13 cellular contexts compared by ENCODE assay signal in genomic region chr11:11895672-11896071, GRCh38.
DNase-seq lines count a peak whose midpoint lies in the region; ATAC-seq and TF ChIP-seq lines count a peak whose summit lies in the region.
"Had no signal": no experiment of that assay in that cellular context is flagged by ENCODE, and none has a peak within 500 bp of the region (broad histone marks: within the 10 kb centered on the region; RNA-seq: fewer than 3 reads in every experiment).

No MANE protein-coding gene starts in this region.

- peak overlapping the region; percentile 35 for H3K27ac Mint-ChIP-seq in memory B cell
- H3K27ac Mint-ChIP-seq: activated naive CD4-positive, alpha-beta T cell treated with anti-CD3 and anti-CD28 coated beads, Interleukin-2, amount 50 U/mL, for 24 hours had no signal

- no peaks in the 10 kb centered on the region for H3K9me3 Mint-ChIP-seq in memory B cell
- H3K9me3 Mint-ChIP-seq: activated naive CD4-positive, alpha-beta T cell treated with anti-CD3 and anti-CD28 coated beads, Interleukin-2, amount 50 U/mL, for 24 hours had no signal

- no peak overlapping the region for H3K27ac ChIP-seq in C4-2B

- H3K4me1 Mint-ChIP-seq in memory B cell = peaks cover 1% of the 10 kb centered on the region

- H3K4me3 Mint-ChIP-seq in memory B cell = no peak overlapping the region
- H3K4me3 Mint-ChIP-seq: activated naive CD4-positive, alpha-beta T cell treated with anti-CD3 and anti-CD28 coated beads, Interleukin-2, amount 50 U/mL, for 24 hours had no signal

- DNase-seq in LNCaP clone FGC (ENCODE audit: low read depth) (no peak), astrocyte of the cerebellum (ENCODE audit: low read depth) (no peak), memory B cell (ENCODE audit: low spot score in 2 of 2) (no peak), DMS79 (lab: John Stamatoyannopoulos, UW) (no peak), NCI-H2227 (lab: John Stamatoyannopoulos, UW; ENCODE audit: unreplicated experiment) (no peak)
- DNase-seq in central memory CD4-positive, alpha-beta T cell = no peak
- DNase-seq: NCI-H1694 treated with DMSO at 0.1 percent for 48 hours; stimulated activated CD4-positive, alpha-beta T cell treated with anti-CD3 and anti-CD28 coated beads, Interleukin-4, amount 100 ng/mL, for 1 hour; stimulated activated naive CD8-positive, alpha-beta T cell treated with anti-CD3 and anti-CD28 coated beads, Interleukin-15, Interleukin-2, amounts not matched to agents 100 U/mL and 50 U/mL, for 24 hours; T1000 had no signal

- TF ChIP-seq CTCF in C4-2B (conservative IDR thresholded peaks at IDR 0.05) (peak; percentile 34), LNCaP clone FGC (IDR thresholded peaks at IDR 0.05; ENCODE audit: control insufficient read depth, extremely low read depth, insufficient read depth) (0 out of 2 replicates have a peak, but pooled peaks have one; percentile 21), astrocyte of the cerebellum (IDR thresholded peaks at IDR 0.05; ENCODE audit: low read depth, low read length, missing control alignments) (peak; percentile 12)

- in situ Hi-C loops in astrocyte of the cerebellum (cut with HindIII; ENCODE audit: low sequenced_read_pairs) = no loop called here

- no peaks in the 10 kb centered on the region for H3K27me3 Mint-ChIP-seq in memory B cell
- H3K27me3 Mint-ChIP-seq: activated naive CD4-positive, alpha-beta T cell treated with anti-CD3 and anti-CD28 coated beads, Interleukin-2, amount 50 U/mL, for 24 hours had no signal

- peaks cover 14% of the 10 kb centered on the region for H3K36me3 Mint-ChIP-seq in memory B cell

- H3K4me3 ChIP-seq in LNCaP clone FGC (ENCODE audit: low read depth, low read length) (no peak overlapping the region), astrocyte of the cerebellum (ENCODE audit: low read depth, low read length) (no peak overlapping the region)

- no peak for ATAC-seq in memory B cell (ENCODE audit: low read depth)
- ATAC-seq in GM18868 (IDR thresholded peaks at IDR 0.05; ENCODE audit: unreplicated experiment) = no peak
- ATAC-seq: stimulated activated naive CD8-positive, alpha-beta T cell treated with anti-CD3 and anti-CD28 coated beads, Interleukin-15, Interleukin-2, amounts not matched to agents 100 U/mL and 50 U/mL, for 24 hours had no signal
